In the genomic region with DNA sequence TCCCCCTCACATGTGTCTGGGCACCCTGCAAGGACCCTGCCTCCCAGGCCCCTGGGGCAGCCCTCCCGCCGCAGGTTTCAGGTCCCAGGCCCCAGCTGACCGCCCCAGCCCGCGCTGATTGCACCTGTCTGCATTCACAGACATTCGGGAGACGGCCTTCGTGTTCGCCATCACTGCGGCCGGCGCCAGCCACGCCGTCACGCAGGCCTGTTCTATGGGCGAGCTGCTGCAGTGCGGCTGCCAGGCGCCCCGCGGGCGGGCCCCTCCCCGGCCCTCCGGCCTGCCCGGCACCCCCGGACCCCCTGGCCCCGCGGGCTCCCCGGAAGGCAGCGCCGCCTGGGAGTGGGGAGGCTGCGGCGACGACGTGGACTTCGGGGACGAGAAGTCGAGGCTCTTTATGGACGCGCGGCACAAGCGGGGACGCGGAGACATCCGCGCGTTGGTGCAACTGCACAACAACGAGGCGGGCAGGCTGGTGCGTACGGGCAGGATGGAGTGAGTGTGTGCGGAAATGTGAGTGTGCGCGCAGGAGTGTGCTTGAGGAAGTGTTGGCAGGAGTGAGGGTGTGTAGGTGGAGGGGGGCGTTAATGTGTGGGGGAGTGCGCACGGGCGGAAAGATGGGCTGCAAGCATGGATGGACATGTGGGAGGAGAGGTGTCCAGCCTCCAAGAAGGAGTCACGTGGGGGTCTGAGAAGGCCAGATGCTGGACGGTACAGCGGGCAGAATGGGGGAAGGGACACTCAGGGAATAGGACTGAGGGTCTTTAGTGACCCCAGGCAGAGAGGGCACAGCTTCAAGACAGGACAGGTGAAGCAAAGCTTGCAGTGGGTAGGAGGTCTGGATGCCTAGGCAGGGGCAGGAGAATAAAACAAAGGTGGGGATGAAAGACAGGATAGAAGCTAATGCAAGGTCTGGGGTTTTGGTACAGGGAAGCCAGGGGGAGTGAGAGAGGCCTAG, we compare ENCODE assay signal across 11 cellular contexts. TPM values are rescaled to one million over a fixed set of nuclear protein-coding genes. Genes with fewer than 3 reads are reported as not detected.
DNase-seq lines count a peak whose midpoint lies in the region; ATAC-seq and TF ChIP-seq lines count a peak whose summit lies in the region.
"Had no signal": no experiment of that assay in that cellular context is flagged by ENCODE, and none has a peak within 500 bp of the region (broad histone marks: within the 10 kb centered on the region; RNA-seq: fewer than 3 reads in every experiment).

No MANE protein-coding gene starts in this region.

- ATAC-seq in GM18511 (IDR thresholded peaks at IDR 0.05; ENCODE audit: unreplicated experiment) (peak; percentile 47), GM18519 (IDR thresholded peaks at IDR 0.05; ENCODE audit: low FRiP score, unreplicated experiment) (no peak), gastrocnemius medialis (no peak)
- peak; percentile 50 for ATAC-seq in activated T-helper 17 cell treated with anti-CD3 and anti-CD28 coated beads, Interleukin-2, amount 50 U/mL, for 72 hours (replicated peaks)
- ATAC-seq in naive thymus-derived CD4-positive, alpha-beta T cell: peak; percentile 50

- peak overlapping the region; percentile 44 for H3K4me3 ChIP-seq in naive thymus-derived CD4-positive, alpha-beta T cell (ENCODE audit: low read length)
- H3K4me3 ChIP-seq in gastrocnemius medialis: peak overlapping the region in 2 of 4 donors; percentile 3 to 17

- peaks cover 11% of the 10 kb centered on the region for H3K4me1 Mint-ChIP-seq in activated T-helper 17 cell treated with anti-CD3 and anti-CD28 coated beads, Interleukin-2, amount 50 U/mL, for 72 hours
- H3K4me1 Mint-ChIP-seq in naive thymus-derived CD4-positive, alpha-beta T cell: peaks cover 11 to 34% (median 26%) of the 10 kb centered on the region in 7 donors

- H3K27ac ChIP-seq in naive thymus-derived CD4-positive, alpha-beta T cell (ENCODE audit: low read depth, low read length): no peak overlapping the region
- H3K27ac ChIP-seq in gastrocnemius medialis: no peak overlapping the region
- H3K27ac ChIP-seq: sigmoid colon had no signal

- peaks cover 7% of the 10 kb centered on the region for H3K36me3 Mint-ChIP-seq in activated T-helper 17 cell treated with anti-CD3 and anti-CD28 coated beads, Interleukin-2, amount 50 U/mL, for 72 hours (ENCODE audit: low read depth)
- peaks cover 0 to 1% (median 0%) of the 10 kb centered on the region in 5 donors for H3K36me3 Mint-ChIP-seq in naive thymus-derived CD4-positive, alpha-beta T cell

- H3K9me3 Mint-ChIP-seq in activated T-helper 17 cell treated with anti-CD3 and anti-CD28 coated beads, Interleukin-2, amount 50 U/mL, for 72 hours: no peaks in the 10 kb centered on the region
- no peaks in the 10 kb centered on the region for H3K9me3 Mint-ChIP-seq in naive thymus-derived CD4-positive, alpha-beta T cell

- peaks cover 8 to 18% of the 10 kb centered on the region in 2 donors for H3K27me3 ChIP-seq in naive thymus-derived CD4-positive, alpha-beta T cell (ENCODE audit: control insufficient read depth in 2 of 2, insufficient read depth in 2 of 2, low read length in 2 of 2)
- H3K27me3 ChIP-seq in gastrocnemius medialis: peaks cover 41 to 57% (median 46%) of the 10 kb centered on the region in 3 donors

- TF ChIP-seq POLR2A in gastrocnemius medialis (IDR thresholded peaks at IDR 0.05): no peak

- TF ChIP-seq CTCF in gastrocnemius medialis (IDR thresholded peaks at IDR 0.05 in 4 of 5, conservative IDR thresholded peaks at IDR 0.05 in 1 of 5): no peak

- H3K36me3 ChIP-seq in naive thymus-derived CD4-positive, alpha-beta T cell (ENCODE audit: control insufficient read depth in 2 of 3, insufficient read depth in 3 of 3, low read length in 3 of 3): no peaks in the 10 kb centered on the region
- no peaks in the 10 kb centered on the region for H3K36me3 ChIP-seq in gastrocnemius medialis
- H3K36me3 ChIP-seq: sigmoid colon had no signal

- H3K27me3 Mint-ChIP-seq in activated T-helper 17 cell treated with anti-CD3 and anti-CD28 coated beads, Interleukin-2, amount 50 U/mL, for 72 hours: peaks cover 41% of the 10 kb centered on the region
- H3K27me3 Mint-ChIP-seq in naive thymus-derived CD4-positive, alpha-beta T cell: peaks cover 22 to 86% (median 31%) of the 10 kb centered on the region in 5 donors

- POLR2A ChIA-PET in naive thymus-derived CD4-positive, alpha-beta T cell (lab: Charles Lee): interaction anchor here (0.8 to 1.2 kb wide), 2 partner anchors 9 to 26 kb away, joined by 3 to 4 read pairs; a partner anchor contains a TSS

- H3K4me3 Mint-ChIP-seq in activated T-helper 17 cell treated with anti-CD3 and anti-CD28 coated beads, Interleukin-2, amount 50 U/mL, for 72 hours: peak overlapping the region; percentile 81
- H3K4me3 Mint-ChIP-seq in naive thymus-derived CD4-positive, alpha-beta T cell: peak overlapping the region; percentile 42 to 95 (median 76)

- H3K4me1 ChIP-seq in naive thymus-derived CD4-positive, alpha-beta T cell (ENCODE audit: control insufficient read depth in 2 of 2, insufficient read depth in 2 of 2, low read length in 2 of 2): peaks cover 6 to 23% of the 10 kb centered on the region in 2 donors
- peaks cover 0 to 5% of the 10 kb centered on the region in 2 donors for H3K4me1 ChIP-seq in gastrocnemius medialis

- DNase-seq in CD1c-positive myeloid dendritic cell (ENCODE audit: extremely low spot score) (peak; percentile 12), gastrocnemius medialis (no peak), NCI-H774 (lab: John Stamatoyannopoulos, UW) (no peak), ecto neural progenitor cell (ENCODE audit: low spot score) (no peak)
- DNase-seq in naive thymus-derived CD4-positive, alpha-beta T cell: peak in 1 of 9 donors; percentile 44
- DNase-seq: NCI-H524, sigmoid colon had no signal

- in situ Hi-C loops in gastrocnemius medialis (cut with MboI; ENCODE audit: low sequenced_read_pairs in 4 of 4): no loop called here

- CTCF ChIA-PET in naive thymus-derived CD4-positive, alpha-beta T cell (lab: Charles Lee): interaction anchor here (0.5 to 19.9 kb wide), 2 partner anchors 24 to 26 kb away, joined by 3 to 627 read pairs; no protein-coding TSS in a partner anchor

- intact Hi-C loops in naive thymus-derived CD4-positive, alpha-beta T cell (cut with micrococcal nuclease): no loop called here
- intact Hi-C loops in gastrocnemius medialis (cut with DNase I; ENCODE audit: low total_unique reads): no loop called here

- peak overlapping the region; percentile 37 for H3K27ac Mint-ChIP-seq in activated T-helper 17 cell treated with anti-CD3 and anti-CD28 coated beads, Interleukin-2, amount 50 U/mL, for 72 hours
- H3K27ac Mint-ChIP-seq in naive thymus-derived CD4-positive, alpha-beta T cell: peak overlapping the region in 3 of 9 donors; percentile 9 to 60 (median 21)

- no peaks in the 10 kb centered on the region for H3K9me3 ChIP-seq in naive thymus-derived CD4-positive, alpha-beta T cell (ENCODE audit: control insufficient read depth in 2 of 3, low read length in 3 of 3)
- H3K9me3 ChIP-seq in gastrocnemius medialis: no peaks in the 10 kb centered on the region
- H3K9me3 ChIP-seq: sigmoid colon had no signal

RNA-seq across cellular contexts. Expression of a gene that starts 9.0 kb away (rescaled TPM):
- total RNA-seq in activated T-helper 17 cell treated with anti-CD3 and anti-CD28 coated beads, Interleukin-2, amount 50 U/mL, for 72 hours: 10 to 100 TPM in 1 of 2 donors, 1 to 10 TPM in 1; 1.0 to 49.8 TPM
- total RNA-seq in naive thymus-derived CD4-positive, alpha-beta T cell: 1 to 10 TPM in 4 of 5 experiments, under 1 TPM in 1; 0.19 to 4.2 (median 3.0) TPM
- polyA plus RNA-seq in naive thymus-derived CD4-positive, alpha-beta T cell: 1 to 10 TPM in 1 of 2 donors, under 1 TPM in 1; 0.61 to 1.2 TPM
- not detected for total RNA-seq in gastrocnemius medialis
- total RNA-seq: sigmoid colon had no signal

RNA-seq across cellular contexts. Expression of a gene that starts 12.0 kb away (rescaled TPM):
- under 1 TPM in 1 of 2 donors, not detected in 1; 0.29 TPM for total RNA-seq in activated T-helper 17 cell treated with anti-CD3 and anti-CD28 coated beads, Interleukin-2, amount 50 U/mL, for 72 hours
- under 1 TPM in 1 of 5 experiments, not detected in 4; 0.22 TPM for total RNA-seq in naive thymus-derived CD4-positive, alpha-beta T cell
- polyA plus RNA-seq in naive thymus-derived CD4-positive, alpha-beta T cell: under 1 TPM in 1 of 2 donors, not detected in 1; 0.11 TPM
- total RNA-seq in gastrocnemius medialis: 1 to 10 TPM in 2 of 4 donors, under 1 TPM in 2; 0.36 to 3.9 (median 2.1) TPM
- total RNA-seq: epithelial cell of proximal tubule had no signal

RNA-seq across cellular contexts. Expression of a gene that starts 40.0 kb away (rescaled TPM):
- total RNA-seq in activated T-helper 17 cell treated with anti-CD3 and anti-CD28 coated beads, Interleukin-2, amount 50 U/mL, for 72 hours: not detected
- total RNA-seq in naive thymus-derived CD4-positive, alpha-beta T cell: not detected
- polyA plus RNA-seq in naive thymus-derived CD4-positive, alpha-beta T cell: not detected
- 10 to 100 TPM in 3 of 4 donors, 1 to 10 TPM in 1; 8.3 to 65.4 (median 44.3) TPM for total RNA-seq in gastrocnemius medialis
- total RNA-seq: epithelial cell of proximal tubule, sigmoid colon had no signal
- polyA plus RNA-seq: sigmoid colon had no signal

Comparison
In these comparisons a context has a peak if more than half of its experiments do, and no peak if none do; other contexts are left out.
1. ATAC-seq: peak in GM18511 (single experiment), activated T-helper 17 cell treated with anti-CD3 and anti-CD28 coated beads, Interleukin-2, amount 50 U/mL, for 72 hours (single experiment) and naive thymus-derived CD4-positive, alpha-beta T cell (single experiment); none in GM18519 (single experiment) and gastrocnemius medialis (0 of 2).
2. RNA of a gene that starts 40.0 kb away (total RNA-seq): 8.3 to 65.4 TPM in gastrocnemius medialis; not detected in activated T-helper 17 cell treated with anti-CD3 and anti-CD28 coated beads, Interleukin-2, amount 50 U/mL, for 72 hours and not detected in naive thymus-derived CD4-positive, alpha-beta T cell; every median in the first group is over 4 times any median in the second.